In the genomic region with DNA sequence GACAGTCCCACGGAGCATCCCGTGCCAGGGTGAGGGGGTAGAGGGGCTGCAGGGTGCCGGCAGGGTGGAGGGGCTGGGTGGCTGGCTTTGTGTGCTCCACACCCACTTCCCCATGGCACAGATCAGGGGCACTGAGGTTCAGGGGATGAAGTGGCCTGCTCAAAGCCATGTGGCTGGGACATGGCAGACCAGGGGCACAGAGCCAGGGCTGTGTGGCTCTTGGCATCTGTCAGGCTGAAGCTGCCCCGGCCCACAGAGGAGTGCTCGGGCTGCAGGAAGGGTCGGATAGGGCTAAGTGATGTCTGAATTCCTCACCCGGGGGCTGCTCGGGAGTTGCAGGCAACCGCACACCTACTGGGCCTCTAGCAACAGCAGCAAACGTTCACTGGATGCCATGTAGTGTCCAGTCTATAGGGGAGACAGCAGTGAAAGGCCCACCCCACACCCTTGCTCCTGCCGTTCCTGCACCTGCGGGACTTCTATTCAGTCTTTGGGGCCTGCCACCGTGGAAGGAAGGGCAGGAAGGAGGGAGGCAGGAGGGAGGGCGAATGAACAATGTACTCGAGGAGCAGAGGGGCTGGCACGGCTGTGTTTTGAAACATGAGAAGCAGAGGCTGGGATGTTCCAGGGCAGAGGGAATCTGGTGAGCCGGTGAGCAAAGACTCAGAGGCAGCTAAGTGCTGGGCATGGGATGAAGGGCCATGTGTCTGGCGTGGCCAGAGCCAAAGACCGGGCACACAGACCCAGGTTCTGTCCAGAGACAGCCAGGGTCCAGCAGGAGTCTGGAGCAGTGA, we compare ENCODE assay signal across 1 cellular context.
TF ChIP-seq lines count a peak whose summit lies in the region.

No MANE protein-coding gene starts in this region.

TF ChIP-seq in endothelial cell of umbilical vein, 7 proteins besides CTCF, POLR2A, EP300 and RAD21:
- TF ChIP-seq MYC (IDR thresholded peaks at IDR 0.05; ENCODE audit: low read depth, low read length) (no peak), JUN (IDR thresholded peaks at IDR 0.05; ENCODE audit: borderline replicate concordance, insufficient read depth, insufficient read length, low read depth) (no peak), EZH2 (IDR thresholded peaks at IDR 0.05; ENCODE audit: borderline replicate concordance, low read depth, low read length, severe bottlenecking) (no peak)
